In the genomic region with DNA sequence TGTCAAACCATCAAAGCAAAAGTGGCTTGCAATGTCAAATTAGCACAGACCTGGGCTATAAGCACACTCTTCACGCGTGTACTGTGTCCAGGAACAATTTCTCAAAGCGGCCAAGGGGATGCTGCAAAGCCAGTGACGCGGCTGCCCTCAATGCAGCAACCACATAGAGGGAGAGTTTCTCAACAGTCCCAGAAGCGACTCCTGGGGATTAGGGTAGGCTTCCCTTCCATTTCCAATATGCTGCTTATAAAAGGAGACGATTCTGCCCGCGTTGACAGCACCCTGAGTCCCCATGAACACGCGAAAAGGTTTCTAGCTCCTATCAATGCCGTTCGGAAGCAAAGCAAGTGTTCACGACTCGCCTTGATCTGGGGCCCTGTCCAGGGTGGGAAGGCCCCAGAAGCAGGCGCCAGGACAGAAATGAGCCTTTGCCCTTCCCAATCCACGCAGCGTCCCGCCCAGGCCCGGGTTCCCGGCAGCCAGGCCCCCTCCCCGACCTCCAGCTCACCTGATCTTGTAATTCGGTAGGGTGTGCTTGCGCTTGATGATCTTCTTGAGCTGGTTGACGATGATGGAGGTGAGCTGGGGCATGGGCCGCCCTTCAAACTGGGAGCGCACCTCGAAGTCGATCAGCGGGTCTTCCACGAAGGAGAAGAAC, we compare ENCODE assay signal across 8 cellular contexts. TPM values are rescaled to one million over a fixed set of nuclear protein-coding genes. Genes with fewer than 3 reads are reported as not detected.
A peak's percentile ranks its signal among the peaks of the same experiment; 100 is the strongest.
DNase-seq lines count a peak whose midpoint lies in the region; ATAC-seq and TF ChIP-seq lines count a peak whose summit lies in the region.

No MANE protein-coding gene starts in this region.

- no peaks in the 10 kb centered on the region for H3K9me2 ChIP-seq in hepatocyte (replicated peaks; ENCODE audit: insufficient read depth)

- H3K9me3 ChIP-seq in hepatocyte (ENCODE audit: low read depth) = no peaks in the 10 kb centered on the region

- in situ Hi-C loops in astrocyte of the cerebellum (cut with HindIII; ENCODE audit: low sequenced_read_pairs) = no loop called here

- H3K4me3 ChIP-seq in astrocyte of the cerebellum (ENCODE audit: low read depth, low read length) = peak overlapping the region; percentile 85
- peak overlapping the region; percentile 83 for H3K4me3 ChIP-seq in hepatocyte

- H4K20me1 ChIP-seq in hepatocyte (ENCODE audit: insufficient read depth, poor library complexity, severe bottlenecking) = peaks cover 47% of the 10 kb centered on the region

- intact Hi-C loops in sciatic nerve (cut with DNase I) = no loop called here

- H3K36me3 ChIP-seq in hepatocyte (replicated peaks; ENCODE audit: insufficient read depth, low read depth) = no peaks in the 10 kb centered on the region

- H2AFZ ChIP-seq in hepatocyte = peak overlapping the region; percentile 31

- WGBS in hepatocyte (ENCODE audit: low lambda C conversion rate, missing lambda C conversion rate) = 2% methylated on average over 30 of the region's 31 CpGs

- ATAC-seq in HG02678 (IDR thresholded peaks at IDR 0.05; ENCODE audit: unreplicated experiment) (peak; percentile 19), sciatic nerve (peak; percentile 47), HG03135 (IDR thresholded peaks at IDR 0.05; ENCODE audit: unreplicated experiment) (no peak), HG02981 (IDR thresholded peaks at IDR 0.05; ENCODE audit: unreplicated experiment) (no peak)

- DNase-seq in GM03348 (ENCODE audit: low spot score) = peak; percentile 64
- DNase-seq in SHP77 treated with DMSO at 0.1 percent for 48 hours (lab: John Stamatoyannopoulos, UW) = peak; percentile 8
- no peak for DNase-seq in astrocyte of the cerebellum (ENCODE audit: low read depth)
- peak; percentile 60 for DNase-seq in hepatocyte (ENCODE audit: low spot score)
- peak; percentile 62 for DNase-seq in sciatic nerve (ENCODE audit: low spot score)

- no peaks in the 10 kb centered on the region for H3K27me3 ChIP-seq in hepatocyte

- peaks cover 60% of the 10 kb centered on the region for H3K79me2 ChIP-seq in hepatocyte

- peaks cover 30% of the 10 kb centered on the region for H3K4me1 ChIP-seq in hepatocyte (ENCODE audit: insufficient read depth)

- peak overlapping the region; percentile 98 for H3K27ac ChIP-seq in hepatocyte

- H3K4me2 ChIP-seq in hepatocyte = peak overlapping the region; percentile 91

- TF ChIP-seq CTCF in astrocyte of the cerebellum (IDR thresholded peaks at IDR 0.05; ENCODE audit: low read depth, low read length, missing control alignments) (no peak), hepatocyte (IDR thresholded peaks at IDR 0.05; ENCODE audit: poor library complexity) (no peak)

RNA-seq across cellular contexts. Expression of gene PDZD8, which starts 1.3 kb away (rescaled TPM):
- total RNA-seq in hepatocyte (45.6 and 77.2 TPM in 2 replicates), sciatic nerve (55.2 TPM)
- 10.5 and 12.9 TPM in 2 replicates for polyA plus RNA-seq in hepatocyte

Comparison
In these comparisons a context has a peak if more than half of its experiments do, and no peak if none do; other contexts are left out.
1. ATAC-seq: peak in HG02678 (single experiment) and sciatic nerve (single experiment); none in HG03135 (single experiment) and HG02981 (single experiment).